8 cellular contexts compared by ENCODE assay signal in the genomic region with DNA sequence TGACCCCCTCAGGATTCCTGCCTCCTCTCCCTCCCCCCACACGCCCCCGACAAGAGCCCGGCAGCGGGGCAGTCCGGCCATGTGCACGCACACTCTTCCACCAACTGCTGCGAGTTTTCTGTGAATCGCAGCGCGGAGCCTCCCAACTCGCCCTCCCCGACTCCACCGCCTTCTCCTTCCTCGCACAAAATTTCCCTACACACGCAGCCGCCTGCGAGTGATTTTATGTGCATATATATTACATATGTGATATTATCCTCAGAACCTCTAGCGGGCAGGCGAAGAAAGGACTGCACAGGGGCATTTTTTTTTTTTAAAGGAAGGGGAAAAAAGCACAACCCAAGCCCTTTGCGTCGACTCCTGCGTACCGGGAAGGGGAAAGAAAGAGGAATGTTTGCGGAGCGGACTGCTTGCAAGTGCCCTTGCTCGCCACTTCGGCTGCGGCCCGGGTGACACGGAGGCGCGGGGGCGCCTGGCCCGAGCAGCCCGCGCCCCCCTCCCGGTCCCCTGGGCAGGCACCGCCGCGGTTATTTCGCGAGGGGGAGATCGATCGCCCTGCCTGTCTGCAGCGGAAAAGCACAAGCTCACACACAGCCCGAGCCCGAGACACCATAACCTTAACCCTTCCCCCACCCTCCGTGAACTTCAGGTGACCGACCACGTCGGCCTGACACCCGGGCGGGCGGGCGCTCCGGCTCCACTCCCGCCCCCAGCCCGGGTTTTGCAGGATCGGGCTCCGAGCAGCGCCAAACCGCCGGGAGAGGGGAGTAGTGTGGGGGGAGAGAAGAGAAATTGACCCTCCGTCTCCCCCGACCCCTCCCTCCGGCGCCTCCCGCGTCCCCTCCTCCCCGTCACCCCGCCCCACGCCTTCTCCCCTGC. TPM values are rescaled to one million over a fixed set of nuclear protein-coding genes. Genes with fewer than 3 reads are reported as not detected.
A peak's percentile ranks its signal among the peaks of the same experiment; 100 is the strongest.
DNase-seq lines count a peak whose midpoint lies in the region; ATAC-seq and TF ChIP-seq lines count a peak whose summit lies in the region.

No MANE protein-coding gene starts in this region.

- no peaks in the 10 kb centered on the region for H3K27me3 ChIP-seq in CD8-positive, alpha-beta memory T cell (ENCODE audit: insufficient read depth, low read length, poor library complexity, severe bottlenecking)
- no peaks in the 10 kb centered on the region for H3K27me3 ChIP-seq in stomach

- H3K36me3 Mint-ChIP-seq in CD8-positive, alpha-beta memory T cell: peaks cover 0 to 15% (median 0%) of the 10 kb centered on the region in 3 donors
- no peaks in the 10 kb centered on the region for H3K36me3 Mint-ChIP-seq in natural killer cell treated with Interleukin-12 subunit alpha and Interleukin-12 subunit beta and Interleukin-15 and Interleukin-18, amount 100 ng/mL, for 72 hours

- H3K9me3 Mint-ChIP-seq in CD8-positive, alpha-beta memory T cell: peaks cover 0 to 3% (median 0%) of the 10 kb centered on the region in 5 donors
- H3K9me3 Mint-ChIP-seq in natural killer cell treated with Interleukin-12 subunit alpha and Interleukin-12 subunit beta and Interleukin-15 and Interleukin-18, amount 100 ng/mL, for 72 hours: no peaks in the 10 kb centered on the region

- H3K27ac Mint-ChIP-seq in CD8-positive, alpha-beta memory T cell: peak overlapping the region; percentile 75 to 98 (median 96)
- H3K27ac Mint-ChIP-seq in natural killer cell treated with Interleukin-12 subunit alpha and Interleukin-12 subunit beta and Interleukin-15 and Interleukin-18, amount 100 ng/mL, for 72 hours: peak overlapping the region; percentile 66 to 91

- peak in 2 of 7 experiments; percentile 5 for TF ChIP-seq CTCF in stomach (IDR thresholded peaks at IDR 0.05)

- TF ChIP-seq EP300 in stomach (IDR thresholded peaks at IDR 0.05): no peak

- H3K4me1 ChIP-seq in CD8-positive, alpha-beta memory T cell (ENCODE audit: insufficient read depth, low read length): no peaks in the 10 kb centered on the region
- peaks cover 7 to 36% (median 21%) of the 10 kb centered on the region in 4 donors for H3K4me1 ChIP-seq in stomach

- H3K4me3 ChIP-seq in CD8-positive, alpha-beta memory T cell (ENCODE audit: low read length): peak overlapping the region; percentile 69
- H3K4me3 ChIP-seq in stomach: peak overlapping the region; percentile 69 to 90 (median 88)

- intact Hi-C loops in stomach (cut with DNase I; ENCODE audit: low total_unique reads): no loop called here

- no peaks in the 10 kb centered on the region for H3K9me3 ChIP-seq in CD8-positive, alpha-beta memory T cell (ENCODE audit: low read length)
- H3K9me3 ChIP-seq in stomach: no peaks in the 10 kb centered on the region

- H3K36me3 ChIP-seq in CD8-positive, alpha-beta memory T cell (ENCODE audit: insufficient read depth, low read length): no peaks in the 10 kb centered on the region
- H3K36me3 ChIP-seq in stomach: no peaks in the 10 kb centered on the region

- ATAC-seq in GM19324 (IDR thresholded peaks at IDR 0.05; ENCODE audit: low FRiP score, unreplicated experiment) (peak; percentile 60), HG03460 (IDR thresholded peaks at IDR 0.05; ENCODE audit: unreplicated experiment) (peak; percentile 50)
- peak; percentile 65 to 71 for ATAC-seq in natural killer cell treated with Interleukin-12 subunit alpha and Interleukin-12 subunit beta and Interleukin-15 and Interleukin-18, amount 100 ng/mL, for 72 hours

- peaks cover 29 to 53% (median 42%) of the 10 kb centered on the region in 3 donors for H3K4me1 Mint-ChIP-seq in CD8-positive, alpha-beta memory T cell
- H3K4me1 Mint-ChIP-seq in natural killer cell treated with Interleukin-12 subunit alpha and Interleukin-12 subunit beta and Interleukin-15 and Interleukin-18, amount 100 ng/mL, for 72 hours (ENCODE audit: low read depth in 2 of 2): peaks cover 28 to 43% of the 10 kb centered on the region in 2 donors

- H3K27ac ChIP-seq in CD8-positive, alpha-beta memory T cell (ENCODE audit: low read depth, low read length): peak overlapping the region; percentile 41
- H3K27ac ChIP-seq in stomach: peak overlapping the region; percentile 91 to 98 (median 95)

- peaks cover 0 to 8% of the 10 kb centered on the region in 2 donors for H3K27me3 Mint-ChIP-seq in CD8-positive, alpha-beta memory T cell
- H3K27me3 Mint-ChIP-seq in natural killer cell treated with Interleukin-12 subunit alpha and Interleukin-12 subunit beta and Interleukin-15 and Interleukin-18, amount 100 ng/mL, for 72 hours: no peaks in the 10 kb centered on the region

- TF ChIP-seq POLR2A in stomach (IDR thresholded peaks at IDR 0.05): no peak

- DNase-seq in CD8-positive, alpha-beta memory T cell: peak; percentile 48 to 83 (median 71)
- DNase-seq in OCI-M2 (lab: John Stamatoyannopoulos, UW; ENCODE audit: unreplicated experiment): peak; percentile 13
- peak; percentile 32 to 47 for DNase-seq in activated T-helper 1 cell treated with anti-CD3 and anti-CD28 coated beads, Interleukin-2, amount 50 U/mL, for 16 hours (ENCODE audit: low read depth in 1 of 2, low spot score in 1 of 2)
- DNase-seq in fibroblast of peridontal ligament (ENCODE audit: extremely low read depth): peak; percentile 72
- peak; percentile 69 for DNase-seq in natural killer cell treated with Interleukin-12 subunit alpha and Interleukin-12 subunit beta and Interleukin-15 and Interleukin-18, amount 100 ng/mL, for 72 hours (ENCODE audit: low spot score)
- peak; percentile 63 for DNase-seq in stomach

- CTCF ChIA-PET in CD8-positive, alpha-beta memory T cell (lab: Charles Lee): interaction anchor here (0.9 to 1.5 kb wide), 6 partner anchors 9 to 320 kb away, joined by 3 to 4 read pairs (median 3); no protein-coding TSS in a partner anchor

- H3K4me3 Mint-ChIP-seq in CD8-positive, alpha-beta memory T cell: peak overlapping the region; percentile 88 to 97 (median 96)
- peak overlapping the region; percentile 94 for H3K4me3 Mint-ChIP-seq in natural killer cell treated with Interleukin-12 subunit alpha and Interleukin-12 subunit beta and Interleukin-15 and Interleukin-18, amount 100 ng/mL, for 72 hours

- WGBS in stomach, 5 donors: 0 to 1% (median 0%) methylated on average over 65 to 71 of the region's 72 CpGs

- POLR2A ChIA-PET in CD8-positive, alpha-beta memory T cell (lab: Charles Lee): interaction anchor here (0.7 to 1.8 kb wide), 4 partner anchors 30 to 1748 kb away, joined by 3 to 11 read pairs (median 4); partner anchors contain the start of gene PRMT9

RNA-seq across cellular contexts. Expression of gene ZNF827, which starts 2.2 kb away (rescaled TPM):
- total RNA-seq in CD8-positive, alpha-beta memory T cell: 10 to 100 TPM; 32.2 to 32.5 TPM
- polyA plus RNA-seq in CD8-positive, alpha-beta memory T cell: 6.9 TPM
- 10 to 100 TPM; 11.8 to 40.5 TPM for total RNA-seq in natural killer cell treated with Interleukin-12 subunit alpha and Interleukin-12 subunit beta and Interleukin-15 and Interleukin-18, amount 100 ng/mL, for 72 hours
- 100 to 1,000 TPM in 1 of 5 donors, 10 to 100 TPM in 4; 12.3 to 109 (median 17.4) TPM for total RNA-seq in stomach
- 1 to 10 TPM; 1.7 to 2.8 (median 2.4) TPM for polyA plus RNA-seq in stomach

Comparison
In these comparisons a context has a peak if more than half of its experiments do, and no peak if none do; other contexts are left out.
1. Peak in every context shown above with its lines: DNase-seq, ATAC-seq, H3K4me3 ChIP-seq and H3K27ac ChIP-seq.
2. DNase-seq: peak in every context shown above with its lines; median percentile 72 in fibroblast of peridontal ligament; 71 in CD8-positive, alpha-beta memory T cell; 69 in natural killer cell treated with Interleukin-12 subunit alpha and Interleukin-12 subunit beta and Interleukin-15 and Interleukin-18, amount 100 ng/mL, for 72 hours; 63 in stomach; 40 in activated T-helper 1 cell treated with anti-CD3 and anti-CD28 coated beads, Interleukin-2, amount 50 U/mL, for 16 hours; 13 in OCI-M2.